In the genomic region with DNA sequence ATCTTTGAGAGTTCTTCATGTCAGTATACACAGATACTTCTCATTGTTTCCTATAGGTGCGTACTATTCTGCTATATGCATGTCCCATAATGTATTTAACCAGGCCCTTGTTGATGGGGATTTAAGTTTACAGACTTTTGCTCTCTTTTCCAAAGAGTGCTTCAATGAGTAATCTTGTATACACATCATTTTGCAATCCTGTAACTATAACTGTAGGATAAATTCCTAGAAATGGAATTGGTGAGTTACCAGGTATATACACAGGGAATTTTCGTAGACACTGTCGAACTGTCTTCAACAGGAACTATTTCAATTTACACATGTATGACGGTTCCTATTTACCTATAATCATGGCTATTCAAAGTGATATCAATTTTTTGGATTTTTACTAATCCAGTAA, we compare ENCODE assay signal across 24 cellular contexts.
"Had no signal": no experiment of that assay in that cellular context is flagged by ENCODE, and none has a peak within 500 bp of the region (broad histone marks: within the 10 kb centered on the region; RNA-seq: fewer than 3 reads in every experiment).

No MANE protein-coding gene starts in this region.

- H3K4me1 ChIP-seq: gastrocnemius medialis, heart right ventricle, left lung, lower lobe of right lung had no signal

- H3K4me3 ChIP-seq: coronary artery, dorsolateral prefrontal cortex, esophagus squamous epithelium, gastrocnemius medialis, heart right ventricle, left lung, lower lobe of right lung, mucosa of descending colon had no signal

- H3K27ac ChIP-seq: coronary artery, dorsolateral prefrontal cortex, epithelial cell of prostate, gastrocnemius medialis, heart right ventricle, left lung, lower lobe of right lung had no signal

- H3K36me3 ChIP-seq: esophagus squamous epithelium, gastrocnemius medialis, heart right ventricle, left lung, lower lobe of right lung had no signal

- H3K27me3 ChIP-seq: dorsolateral prefrontal cortex, esophagus squamous epithelium, gastrocnemius medialis, heart right ventricle, left lung had no signal

- DNase-seq: dermis blood vessel endothelial cell; dorsolateral prefrontal cortex; effector CD4-positive, alpha-beta T cell; effector memory CD4-positive, alpha-beta T cell; erythroblast; esophagus squamous epithelium; foreskin fibroblast; foreskin melanocyte; gastrocnemius medialis; glutamatergic neuron; head of caudate nucleus; heart right ventricle; hippocampal formation; left cardiac atrium; left lung; left ventricle myocardium superior; lower lobe of right lung; mesenchymal stem cell; mucosa of descending colon; naive B cell; naive thymus-derived CD8-positive, alpha-beta T cell had no signal

- H3K9me3 ChIP-seq: esophagus squamous epithelium, gastrocnemius medialis, heart right ventricle, left lung, lower lobe of right lung, mucosa of descending colon had no signal

- ATAC-seq: esophagus mucosa; gastrocnemius medialis; heart right ventricle; left cardiac atrium; left lung; left ventricle myocardium superior; lower lobe of right lung; mucosa of descending colon; naive thymus-derived CD8-positive, alpha-beta T cell had no signal
